In the genomic region with DNA sequence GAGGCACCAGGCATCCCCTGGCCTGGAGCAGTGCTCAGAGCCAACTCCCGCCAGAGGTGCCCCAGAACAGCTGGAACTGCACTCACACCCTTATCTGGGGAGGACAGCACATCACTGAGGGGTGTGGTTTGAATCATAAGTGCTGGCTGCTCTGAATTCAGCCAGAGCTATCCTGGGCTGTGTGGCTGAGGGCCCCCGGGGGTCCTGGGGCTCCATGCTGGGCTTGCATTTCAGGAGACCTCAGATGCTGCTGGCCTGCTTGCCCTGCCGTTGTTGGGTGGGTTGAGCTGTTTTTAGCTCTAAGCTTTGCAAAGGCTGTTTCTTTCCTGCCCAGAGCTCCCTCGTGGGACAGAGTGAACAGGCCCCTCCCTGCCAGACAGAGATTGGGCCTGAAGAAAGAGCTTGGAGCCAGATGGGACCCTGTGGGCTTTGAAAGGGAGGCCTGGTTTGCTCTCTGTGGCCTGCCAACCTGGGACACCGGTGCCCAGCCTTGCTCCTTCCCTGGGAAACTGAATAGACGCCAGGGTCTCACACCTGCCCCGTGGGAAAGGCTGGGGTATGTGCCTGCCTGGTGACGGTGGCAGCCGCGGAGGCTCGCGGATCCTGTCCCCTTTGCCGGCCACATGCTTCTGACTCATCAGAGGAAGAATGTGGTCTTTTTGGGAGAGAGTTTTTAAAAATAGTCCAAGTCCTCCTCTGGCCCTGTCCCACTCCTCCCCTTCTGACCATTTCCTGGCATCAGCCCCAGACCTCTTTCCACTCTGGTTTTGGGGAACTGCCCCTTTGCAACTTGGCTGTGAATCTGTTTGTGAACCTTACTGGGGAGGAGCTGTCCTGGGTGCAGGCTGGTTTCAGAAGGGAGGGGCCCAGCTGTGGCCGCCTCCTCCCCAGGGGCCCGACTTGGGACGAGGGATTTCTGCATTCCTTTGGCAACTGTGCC, we compare ENCODE assay signal across 8 cellular contexts. TPM values are rescaled to one million over a fixed set of nuclear protein-coding genes. Genes with fewer than 3 reads are reported as not detected.
DNase-seq lines count a peak whose midpoint lies in the region; TF ChIP-seq lines count a peak whose summit lies in the region.

No MANE protein-coding gene starts in this region.

- H3K27me3 ChIP-seq in iPS-20b (ENCODE audit: insufficient read depth, low read length): no peaks in the 10 kb centered on the region
- no peaks in the 10 kb centered on the region for H3K27me3 ChIP-seq in spleen (replicated peaks in 1 of 7)

- H3K27ac ChIP-seq in HEK293 (ENCODE audit: extremely low read depth, low read depth, low read length) (no peak overlapping the region), iPS-20b (ENCODE audit: low read length) (no peak overlapping the region), spleen (peak overlapping the region; percentile 27 to 85 (median 80))

- no peaks in the 10 kb centered on the region for H3K36me3 ChIP-seq in HEK293 (ENCODE audit: control insufficient read depth in 2 of 2, insufficient read depth in 1 of 2, low read length in 2 of 2)
- H3K36me3 ChIP-seq in iPS-20b (ENCODE audit: insufficient read depth, low read depth, low read length): no peaks in the 10 kb centered on the region
- H3K36me3 ChIP-seq in spleen: no peaks in the 10 kb centered on the region

- H3K9me3 ChIP-seq in HEK293 (ENCODE audit: control insufficient read depth, insufficient read depth, low read depth, low read length): no peaks in the 10 kb centered on the region
- no peaks in the 10 kb centered on the region for H3K9me3 ChIP-seq in iPS-20b (ENCODE audit: insufficient read depth, low read depth, low read length)
- no peaks in the 10 kb centered on the region for H3K9me3 ChIP-seq in spleen

- H3K36me3 Mint-ChIP-seq in progenitor cell of endocrine pancreas (ENCODE audit: insufficient read depth): peaks cover 2% of the 10 kb centered on the region

- no peak overlapping the region for H3K27ac Mint-ChIP-seq in progenitor cell of endocrine pancreas

- H3K9ac ChIP-seq in iPS-20b (ENCODE audit: low read depth, low read length): peak overlapping the region; percentile 27; the same call in 1 of the 2 replicates

- DNase-seq in astrocyte of the hippocampus (ENCODE audit: low read depth, low spot score) (peak; percentile 94), spleen (no peak), NCI-H1694 treated with DMSO at 0.1 percent for 48 hours (lab: John Stamatoyannopoulos, UW) (no peak), SW 1271 (lab: John Stamatoyannopoulos, UW) (no peak), progenitor cell of endocrine pancreas (ENCODE audit: low spot score, unreplicated experiment) (no peak)
- no peak for DNase-seq in activated CD4-positive, alpha-beta T cell treated with anti-CD3 and anti-CD28 coated beads, Interleukin-2, amount 50 U/mL, for 1 hour

- CTCF ChIA-PET in HEK293 (lab: Yijun Ruan, JAX): interaction anchor here (0.6 to 2.1 kb wide), 5 partner anchors 16 to 75 kb away, joined by 3 to 13 read pairs (median 4); no protein-coding TSS in a partner anchor

- intact Hi-C loops in spleen (cut with DNase I; ENCODE audit: low total_unique reads): no loop called here

- TF ChIP-seq CTCF in HEK293 (tag by site-specific recombination; IDR thresholded peaks at IDR 0.05) (no peak), spleen (IDR thresholded peaks at IDR 0.05 in 8 of 11, conservative IDR thresholded peaks at IDR 0.05 in 3 of 11) (no peak), progenitor cell of endocrine pancreas (IDR thresholded peaks at IDR 0.05; ENCODE audit: unreplicated experiment) (no peak)

- POLR2A ChIA-PET in HEK293 (lab: Yijun Ruan, JAX): interaction anchor here (0.6 to 1.5 kb wide), 3 partner anchors 16 to 53 kb away, joined by 3 read pairs; no protein-coding TSS in a partner anchor

- H3K4me1 Mint-ChIP-seq in progenitor cell of endocrine pancreas (ENCODE audit: low read depth): peaks cover 22% of the 10 kb centered on the region

- H3K4me1 ChIP-seq in HEK293 (ENCODE audit: control insufficient read depth, insufficient read depth, low read length) (no peaks in the 10 kb centered on the region; the same call in 1 of the 2 replicates), iPS-20b (ENCODE audit: insufficient read depth, low read length) (peaks cover 65% of the 10 kb centered on the region), spleen (peaks cover 16 to 73% (median 38%) of the 10 kb centered on the region in 6 donors)

- 35 to 42% (median 39%) methylated on average over 6 to 16 of the region's 16 CpGs for WGBS in spleen, 5 donors

- H3K9me3 Mint-ChIP-seq in progenitor cell of endocrine pancreas (ENCODE audit: low read depth): no peaks in the 10 kb centered on the region

- H3K27me3 Mint-ChIP-seq in progenitor cell of endocrine pancreas: peaks cover 34% of the 10 kb centered on the region

- H3K4me3 Mint-ChIP-seq in progenitor cell of endocrine pancreas (ENCODE audit: low read depth): no peak overlapping the region

- TF ChIP-seq POLR2A in spleen (IDR thresholded peaks at IDR 0.05): no peak

- H3K4me3 ChIP-seq in HEK293 (ENCODE audit: low read depth, low read length) (no peak overlapping the region), iPS-20b (ENCODE audit: low read length) (no peak overlapping the region), spleen (no peak overlapping the region)

TF ChIP-seq in HEK293, 187 proteins besides CTCF, POLR2A, EP300 and RAD21:
- TF ChIP-seq ZNF366 (tag by site-specific recombination; conservative IDR thresholded peaks at IDR 0.05): peak; percentile 55; the same call in 1 of the 2 replicates
- TF ChIP-seq KLF1 (tag by site-specific recombination; IDR thresholded peaks at IDR 0.05): peak; percentile 74
- TF ChIP-seq RBAK (tag by site-specific recombination; IDR thresholded peaks at IDR 0.05): no peak
- TF ChIP-seq ZNF677 (tag by site-specific recombination; IDR thresholded peaks at IDR 0.05): no peak
- no peak for TF ChIP-seq ZNF423 (tag by site-specific recombination; IDR thresholded peaks at IDR 0.05)
- TF ChIP-seq KLF10 (tag by site-specific recombination; IDR thresholded peaks at IDR 0.05): no peak
- no peak for TF ChIP-seq ZNF292 (tag by site-specific recombination; IDR thresholded peaks at IDR 0.05; ENCODE audit: borderline replicate concordance, low read depth)
- TF ChIP-seq ZNF335 (tag by site-specific recombination; conservative IDR thresholded peaks at IDR 0.05): no peak
- TF ChIP-seq, protein P1, sequence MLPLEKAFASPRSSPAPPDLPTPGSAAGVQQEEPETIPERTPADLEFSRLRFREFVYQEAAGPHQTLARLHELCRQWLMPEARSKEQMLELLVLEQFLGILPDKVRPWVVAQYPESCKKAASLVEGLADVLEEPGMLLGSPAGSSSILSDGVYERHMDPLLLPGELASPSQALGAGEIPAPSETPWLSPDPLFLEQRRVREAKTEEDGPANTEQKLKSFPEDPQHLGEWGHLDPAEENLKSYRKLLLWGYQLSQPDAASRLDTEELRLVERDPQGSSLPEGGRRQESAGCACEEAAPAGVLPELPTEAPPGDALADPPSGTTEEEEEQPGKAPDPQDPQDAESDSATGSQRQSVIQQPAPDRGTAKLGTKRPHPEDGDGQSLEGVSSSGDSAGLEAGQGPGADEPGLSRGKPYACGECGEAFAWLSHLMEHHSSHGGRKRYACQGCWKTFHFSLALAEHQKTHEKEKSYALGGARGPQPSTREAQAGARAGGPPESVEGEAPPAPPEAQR (tag by site-specific recombination; IDR thresholded peaks at IDR 0.05): no peak
- TF ChIP-seq ZNF16 (tag by site-specific recombination; IDR thresholded peaks at IDR 0.05; ENCODE audit: low read depth): no peak
- TF ChIP-seq ZNF433 (tag by site-specific recombination; IDR thresholded peaks at IDR 0.05; ENCODE audit: low read depth): no peak
- TF ChIP-seq ZIC2 (tag by site-specific recombination; IDR thresholded peaks at IDR 0.05): peak; percentile 85
- TF ChIP-seq WT1 (tag by site-specific recombination; IDR thresholded peaks at IDR 0.05): 0 out of 2 replicates have a peak, but pooled peaks have one; percentile 16
TF ChIP-seq in HEK293: peak in this region for 4.

RNA-seq across cellular contexts. Expression of gene ARHGEF10L, which starts 30.0 kb away (rescaled TPM):
- total RNA-seq in spleen: 10 to 100 TPM; 12.4 to 40.9 (median 23.6) TPM
- polyA plus RNA-seq in spleen: 10 to 100 TPM in 2 of 3 donors, 1 to 10 TPM in 1; 10.0 to 24.2 (median 12.5) TPM
- 28.0 and 31.3 TPM in 2 replicates for total RNA-seq in progenitor cell of endocrine pancreas

Comparison
In these comparisons a context has a peak if more than half of its experiments do, and no peak if none do; other contexts are left out.
1. H3K27ac ChIP-seq: peak in spleen (8 of 8); none in HEK293 (single experiment) and iPS-20b (single experiment).